Comparison of ENCODE assay signal across 8 cellular contexts in the genomic region with DNA sequence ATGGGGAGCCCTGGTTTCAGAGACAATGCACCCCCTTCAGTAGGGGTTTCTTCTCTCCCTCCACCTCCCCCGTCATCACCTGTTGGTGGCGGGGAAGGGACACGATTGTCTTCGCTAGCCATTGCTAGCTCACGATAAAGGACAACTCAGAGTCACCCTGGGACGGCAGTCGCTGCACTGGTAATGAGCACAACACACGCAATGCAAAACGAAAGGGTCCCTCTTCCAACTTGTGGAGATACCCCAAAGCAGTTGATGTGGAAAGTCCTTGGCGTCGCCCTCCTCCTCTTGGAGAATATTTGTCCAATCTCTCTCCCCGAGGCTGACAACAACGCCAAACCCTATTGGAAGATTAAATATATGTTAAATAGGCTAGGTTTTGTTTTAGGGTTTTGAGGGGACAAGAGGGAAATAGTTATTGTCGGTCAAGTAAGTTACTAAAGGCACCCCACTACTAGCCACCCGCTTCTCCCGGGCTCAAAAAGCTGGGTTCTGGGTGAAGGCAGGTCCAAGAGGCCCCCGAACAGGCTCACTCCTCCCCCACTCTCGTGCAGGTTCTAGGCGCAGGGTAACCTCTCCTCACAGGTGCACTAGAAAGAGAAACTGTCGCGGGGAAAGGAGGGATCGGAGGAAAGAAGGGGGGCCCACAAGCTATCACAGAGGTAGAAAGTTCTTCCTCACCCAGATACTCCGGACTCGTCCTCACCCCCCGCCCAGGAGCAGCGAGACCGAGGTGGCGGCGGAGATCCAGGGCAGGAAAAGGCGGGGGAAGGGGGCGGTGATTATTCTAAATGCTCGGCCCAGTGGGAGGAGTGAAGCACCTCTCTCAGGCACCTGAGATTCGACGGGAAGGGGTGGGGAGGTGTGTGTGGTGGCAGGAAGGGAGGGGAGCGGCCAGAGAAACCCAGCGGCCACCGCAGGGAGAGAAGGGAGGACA. TPM values are rescaled to one million over a fixed set of nuclear protein-coding genes. Genes with fewer than 3 reads are reported as not detected.
DNase-seq lines count a peak whose midpoint lies in the region; ATAC-seq and TF ChIP-seq lines count a peak whose summit lies in the region.

A gene with protein sequence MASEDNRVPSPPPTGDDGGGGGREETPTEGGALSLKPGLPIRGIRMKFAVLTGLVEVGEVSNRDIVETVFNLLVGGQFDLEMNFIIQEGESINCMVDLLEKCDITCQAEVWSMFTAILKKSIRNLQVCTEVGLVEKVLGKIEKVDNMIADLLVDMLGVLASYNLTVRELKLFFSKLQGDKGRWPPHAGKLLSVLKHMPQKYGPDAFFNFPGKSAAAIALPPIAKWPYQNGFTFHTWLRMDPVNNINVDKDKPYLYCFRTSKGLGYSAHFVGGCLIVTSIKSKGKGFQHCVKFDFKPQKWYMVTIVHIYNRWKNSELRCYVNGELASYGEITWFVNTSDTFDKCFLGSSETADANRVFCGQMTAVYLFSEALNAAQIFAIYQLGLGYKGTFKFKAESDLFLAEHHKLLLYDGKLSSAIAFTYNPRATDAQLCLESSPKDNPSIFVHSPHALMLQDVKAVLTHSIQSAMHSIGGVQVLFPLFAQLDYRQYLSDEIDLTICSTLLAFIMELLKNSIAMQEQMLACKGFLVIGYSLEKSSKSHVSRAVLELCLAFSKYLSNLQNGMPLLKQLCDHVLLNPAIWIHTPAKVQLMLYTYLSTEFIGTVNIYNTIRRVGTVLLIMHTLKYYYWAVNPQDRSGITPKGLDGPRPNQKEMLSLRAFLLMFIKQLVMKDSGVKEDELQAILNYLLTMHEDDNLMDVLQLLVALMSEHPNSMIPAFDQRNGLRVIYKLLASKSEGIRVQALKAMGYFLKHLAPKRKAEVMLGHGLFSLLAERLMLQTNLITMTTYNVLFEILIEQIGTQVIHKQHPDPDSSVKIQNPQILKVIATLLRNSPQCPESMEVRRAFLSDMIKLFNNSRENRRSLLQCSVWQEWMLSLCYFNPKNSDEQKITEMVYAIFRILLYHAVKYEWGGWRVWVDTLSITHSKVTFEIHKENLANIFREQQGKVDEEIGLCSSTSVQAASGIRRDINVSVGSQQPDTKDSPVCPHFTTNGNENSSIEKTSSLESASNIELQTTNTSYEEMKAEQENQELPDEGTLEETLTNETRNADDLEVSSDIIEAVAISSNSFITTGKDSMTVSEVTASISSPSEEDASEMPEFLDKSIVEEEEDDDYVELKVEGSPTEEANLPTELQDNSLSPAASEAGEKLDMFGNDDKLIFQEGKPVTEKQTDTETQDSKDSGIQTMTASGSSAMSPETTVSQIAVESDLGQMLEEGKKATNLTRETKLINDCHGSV (N-terminal part only) (minus strand): TSS at position 764 of the 937 bp plus-strand sequence. CDS start 642 bp downstream, at position 122.

- H3K4me2 ChIP-seq in BLaER1: peak within 1 kb of the TSS; percentile 92

- DNase-seq in NCI-H748 treated with DMSO at 0.1 percent for 48 hours (lab: John Stamatoyannopoulos, UW): peak; percentile 81
- peak; percentile 86 to 92 for DNase-seq in activated CD4-positive, alpha-beta T cell treated with anti-CD3 and anti-CD28 coated beads, Interleukin-2, amount 50 U/mL, for 48 hours
- peak in 9 of 10 donors; percentile 37 to 77 (median 45) for DNase-seq in dorsolateral prefrontal cortex
- peak; percentile 86 to 91 (median 91) for DNase-seq in right lobe of liver
- DNase-seq in stimulated activated CD4-positive, alpha-beta T cell treated with anti-CD3 and anti-CD28 coated beads, Interleukin-4, amount 100 ng/mL, for 4 hours: peak; percentile 77 to 82

- H3K9me3 ChIP-seq in BLaER1 (0 out of 2 replicates have a peak, but pooled peaks cover 2% of the 10 kb centered on the region), right lobe of liver (no peaks in the 10 kb centered on the region)

- H4K20me1 ChIP-seq in BLaER1: peaks cover 19% of the 10 kb centered on the region; the same call in 1 of the 2 replicates

- intact Hi-C loops in dorsolateral prefrontal cortex (cut with DNase I): loop anchor here in 1 of 2 donors (2.0 kb wide), 1 partner anchor 84 kb away; a partner anchor contains a TSS
- intact Hi-C loops in right lobe of liver (cut with DNase I): no loop called here

- no peak for TF ChIP-seq POLR2A in right lobe of liver (IDR thresholded peaks at IDR 0.05)

- H3K27me3 ChIP-seq in BLaER1: no peaks in the 10 kb centered on the region
- no peaks in the 10 kb centered on the region for H3K27me3 ChIP-seq in dorsolateral prefrontal cortex
- H3K27me3 ChIP-seq in right lobe of liver: no peaks in the 10 kb centered on the region

- H3K9ac ChIP-seq in BLaER1: peak within 1 kb of the TSS; percentile 87

- H3K36me3 ChIP-seq in BLaER1 (peaks cover 6% of the 10 kb centered on the region; the same call in 1 of the 2 replicates), right lobe of liver (no peaks in the 10 kb centered on the region)

- peaks cover 35% of the 10 kb centered on the region for H3K4me1 ChIP-seq in BLaER1
- H3K4me1 ChIP-seq in right lobe of liver: peaks cover 0 to 15% (median 6%) of the 10 kb centered on the region in 4 donors

- ATAC-seq in GM19395 (IDR thresholded peaks at IDR 0.05; ENCODE audit: unreplicated experiment) (peak; percentile 77), HG03521 (IDR thresholded peaks at IDR 0.05; ENCODE audit: unreplicated experiment) (peak; percentile 52), right lobe of liver (peak; percentile 88 to 94 (median 89))

- 2% methylated on average over 25 of the region's 37 CpGs for WGBS in right lobe of liver (ENCODE audit: insufficient coverage, low coverage, low lambda C conversion rate, missing lambda C conversion rate)

- peak within 1 kb of the TSS; percentile 88 for H3K27ac ChIP-seq in BLaER1
- peak within 1 kb of the TSS; percentile 60 to 98 (median 95) for H3K27ac ChIP-seq in dorsolateral prefrontal cortex
- H3K27ac ChIP-seq in right lobe of liver: peak within 1 kb of the TSS; percentile 84 to 94 (median 85)

- peak in 2 of 56 donors; percentile 0 to 2 for TF ChIP-seq CTCF in dorsolateral prefrontal cortex (IDR thresholded peaks at IDR 0.05 in 54 of 56, conservative IDR thresholded peaks at IDR 0.05 in 2 of 56; ENCODE audit: low read depth in 1 of 56, partially characterized antibody in 56 of 56)
- no peak for TF ChIP-seq CTCF in right lobe of liver (IDR thresholded peaks at IDR 0.05)

- H3K4me3 ChIP-seq in BLaER1: peak within 1 kb of the TSS; percentile 92
- H3K4me3 ChIP-seq in dorsolateral prefrontal cortex: peak within 1 kb of the TSS; percentile 67 to 99 (median 97)
- H3K4me3 ChIP-seq in right lobe of liver: peak within 1 kb of the TSS; percentile 84 to 100 (median 99)

RNA-seq across cellular contexts. Expression of the gene that starts here (rescaled TPM):
- 10 to 100 TPM; 23.5 to 43.2 (median 31.9) TPM for total RNA-seq in dorsolateral prefrontal cortex
- 10 to 100 TPM; 18.9 to 48.1 (median 24.5) TPM for total RNA-seq in right lobe of liver

Comparison
In these comparisons a context has a peak if more than half of its experiments do, and no peak if none do; other contexts are left out.
1. Peak in every context shown above with its lines: DNase-seq, ATAC-seq, H3K4me3 ChIP-seq and H3K27ac ChIP-seq.